In genomic region chr10:96230527-96230926, GRCh38 we compare ENCODE assay signal across 28 cellular contexts. TPM values are rescaled to one million over a fixed set of nuclear protein-coding genes. Genes with fewer than 3 reads are reported as not detected.
A peak's percentile ranks its signal among the peaks of the same experiment; 100 is the strongest.
DNase-seq lines count a peak whose midpoint lies in the region; ATAC-seq and TF ChIP-seq lines count a peak whose summit lies in the region.
"Had no signal": no experiment of that assay in that cellular context is flagged by ENCODE, and none has a peak within 500 bp of the region (broad histone marks: within the 10 kb centered on the region; RNA-seq: fewer than 3 reads in every experiment).

No MANE protein-coding gene starts in this region.

- peak overlapping the region; percentile 45 for H3K4me2 ChIP-seq in Karpas-422 (ENCODE audit: low read depth, low read length, poor library complexity, severe bottlenecking)
- H3K4me2 ChIP-seq: smooth muscle cell had no signal

- H3K27ac ChIP-seq in Karpas-422 (ENCODE audit: low read length): peak overlapping the region; percentile 93
- H3K27ac ChIP-seq in tibial artery: no peak overlapping the region
- H3K27ac ChIP-seq: breast epithelium, GM23248, SJCRH30, upper lobe of left lung had no signal

- H3K9me2 ChIP-seq in Karpas-422 (replicated peaks; ENCODE audit: insufficient read depth, low read length): no peaks in the 10 kb centered on the region

- no peaks in the 10 kb centered on the region for H3K9me3 ChIP-seq in Karpas-422 (ENCODE audit: low read length)
- no peaks in the 10 kb centered on the region for H3K9me3 ChIP-seq in tibial artery
- H3K9me3 ChIP-seq: BE2C, breast epithelium, SJCRH30, upper lobe of left lung had no signal

- DNase-seq in GM12865 (ENCODE audit: low read depth) (peak; percentile 61), Karpas-422 (peak; percentile 72), naive B cell (no peak), tibial artery (no peak), NCI-H2029 treated with DMSO at 0.1 percent for 48 hours (lab: John Stamatoyannopoulos, UW) (no peak), midbrain (lab: John Stamatoyannopoulos, UW) (no peak)
- no peak for DNase-seq in T-helper 2 cell treated with Interferon-gamma antibody and Interleukin-4, amounts not matched to agents 5 μg/mL and 100 μg/mL, for 36 hours (ENCODE audit: low spot score)
- DNase-seq: activated CD4-positive, alpha-beta memory T cell treated with anti-CD3 and anti-CD28 coated beads, Interleukin-2, amount 10 ng/mL, durations not matched to agents 7 days and 5 days; BE2C; effector CD8-positive, alpha-beta T cell; GM23248; HFFc6; NCI-H1092; NCI-H187; NCI-H526; nephron progenitor cell; SJCRH30; stimulated activated CD4-positive, alpha-beta T cell treated with anti-CD3 and anti-CD28 coated beads, Interleukin-2, amount 100 ng/mL, for 24 hours; T-helper 1 cell; upper lobe of left lung had no signal

- H3K36me3 ChIP-seq in Karpas-422 (ENCODE audit: insufficient read depth, low read length): peaks cover 24% of the 10 kb centered on the region
- no peaks in the 10 kb centered on the region for H3K36me3 ChIP-seq in tibial artery
- H3K36me3 ChIP-seq: BE2C, breast epithelium, SJCRH30, upper lobe of left lung had no signal

- no peaks in the 10 kb centered on the region for H3K9me3 Mint-ChIP-seq in naive B cell
- no peaks in the 10 kb centered on the region for H3K9me3 Mint-ChIP-seq in T-helper 2 cell treated with Interferon-gamma antibody and Interleukin-4, amounts not matched to agents 5 μg/mL and 100 μg/mL, for 36 hours
- H3K9me3 Mint-ChIP-seq: activated CD4-positive, alpha-beta memory T cell treated with anti-CD3 and anti-CD28 coated beads, Interleukin-2, amount 10 ng/mL, durations not matched to agents 7 days and 5 days; activated naive CD4-positive, alpha-beta T cell treated with anti-CD3 and anti-CD28 coated beads, Interleukin-2, amount 50 U/mL, for 72 hours; activated T-helper 17 cell treated with anti-CD3 and anti-CD28 coated beads, Interleukin-2, amount 50 U/mL, for 72 hours; HFFc6; nephron progenitor cell had no signal

- H3K27ac Mint-ChIP-seq in naive B cell: peak overlapping the region; percentile 92 to 98 (median 97)
- no peak overlapping the region for H3K27ac Mint-ChIP-seq in T-helper 2 cell treated with Interferon-gamma antibody and Interleukin-4, amounts not matched to agents 5 μg/mL and 100 μg/mL, for 36 hours
- H3K27ac Mint-ChIP-seq: activated CD4-positive, alpha-beta memory T cell treated with anti-CD3 and anti-CD28 coated beads, Interleukin-2, amount 10 ng/mL, durations not matched to agents 7 days and 5 days; activated naive CD4-positive, alpha-beta T cell treated with anti-CD3 and anti-CD28 coated beads, Interleukin-2, amount 50 U/mL, for 72 hours; activated T-helper 17 cell treated with anti-CD3 and anti-CD28 coated beads, Interleukin-2, amount 50 U/mL, for 72 hours; HFFc6; nephron progenitor cell had no signal

- H3K36me3 Mint-ChIP-seq in naive B cell: peaks cover 12 to 20% of the 10 kb centered on the region in 2 donors
- no peaks in the 10 kb centered on the region for H3K36me3 Mint-ChIP-seq in T-helper 2 cell treated with Interferon-gamma antibody and Interleukin-4, amounts not matched to agents 5 μg/mL and 100 μg/mL, for 36 hours (ENCODE audit: low read depth)
- H3K36me3 Mint-ChIP-seq: activated naive CD4-positive, alpha-beta T cell treated with anti-CD3 and anti-CD28 coated beads, Interleukin-2, amount 50 U/mL, for 72 hours had no signal

- H3K4me1 Mint-ChIP-seq in naive B cell: peaks cover 38 to 70% (median 45%) of the 10 kb centered on the region in 3 donors
- no peaks in the 10 kb centered on the region for H3K4me1 Mint-ChIP-seq in T-helper 2 cell treated with Interferon-gamma antibody and Interleukin-4, amounts not matched to agents 5 μg/mL and 100 μg/mL, for 36 hours (ENCODE audit: low read depth)
- H3K4me1 Mint-ChIP-seq: activated CD4-positive, alpha-beta memory T cell treated with anti-CD3 and anti-CD28 coated beads, Interleukin-2, amount 10 ng/mL, durations not matched to agents 7 days and 5 days; activated T-helper 17 cell treated with anti-CD3 and anti-CD28 coated beads, Interleukin-2, amount 50 U/mL, for 72 hours had no signal

- peak overlapping the region; percentile 27; the same call in 1 of the 2 replicates for H3K9ac ChIP-seq in Karpas-422 (ENCODE audit: low read length)
- H3K9ac ChIP-seq: GM23248 had no signal

- H3K27me3 ChIP-seq in Karpas-422 (ENCODE audit: low read length) (no peaks in the 10 kb centered on the region), tibial artery (no peaks in the 10 kb centered on the region)
- H3K27me3 ChIP-seq: BE2C, breast epithelium, SJCRH30, upper lobe of left lung had no signal

- no peak for TF ChIP-seq CTCF in GM12865 (IDR thresholded peaks at IDR 0.05; ENCODE audit: insufficient read depth, low read depth, low read length, missing control alignments)
- no peak for TF ChIP-seq CTCF in tibial artery (IDR thresholded peaks at IDR 0.05)

- H3K4me1 ChIP-seq in Karpas-422 (ENCODE audit: low read length) (peaks cover 60% of the 10 kb centered on the region), tibial artery (no peaks in the 10 kb centered on the region)
- H3K4me1 ChIP-seq: BE2C, breast epithelium, SJCRH30, upper lobe of left lung had no signal

- H4K20me1 ChIP-seq in Karpas-422 (ENCODE audit: insufficient read depth, low read depth, low read length): no peaks in the 10 kb centered on the region

- H3K79me2 ChIP-seq in Karpas-422 (ENCODE audit: low read length): peaks cover 37% of the 10 kb centered on the region

- intact Hi-C loops in tibial artery (cut with DNase I; ENCODE audit: low total_unique reads): no loop called here

- no peaks in the 10 kb centered on the region for H3K27me3 Mint-ChIP-seq in naive B cell
- H3K27me3 Mint-ChIP-seq in T-helper 2 cell treated with Interferon-gamma antibody and Interleukin-4, amounts not matched to agents 5 μg/mL and 100 μg/mL, for 36 hours (ENCODE audit: low read depth): peaks cover 2% of the 10 kb centered on the region

- H2AFZ ChIP-seq in Karpas-422 (ENCODE audit: low read length): no peak overlapping the region
- H2AFZ ChIP-seq: GM23248 had no signal

- H3K4me3 Mint-ChIP-seq in naive B cell: peak overlapping the region in 4 of 8 donors; percentile 4 to 51 (median 32)
- no peak overlapping the region for H3K4me3 Mint-ChIP-seq in T-helper 2 cell treated with Interferon-gamma antibody and Interleukin-4, amounts not matched to agents 5 μg/mL and 100 μg/mL, for 36 hours
- H3K4me3 Mint-ChIP-seq: activated CD4-positive, alpha-beta memory T cell treated with anti-CD3 and anti-CD28 coated beads, Interleukin-2, amount 10 ng/mL, durations not matched to agents 7 days and 5 days; activated T-helper 17 cell treated with anti-CD3 and anti-CD28 coated beads, Interleukin-2, amount 50 U/mL, for 72 hours; HFFc6; nephron progenitor cell had no signal

- ATAC-seq in GM19463 (IDR thresholded peaks at IDR 0.05; ENCODE audit: unreplicated experiment): peak; percentile 54
- ATAC-seq in naive B cell (ENCODE audit: low read depth in 2 of 2): no peak
- ATAC-seq: activated CD4-positive, CD25-positive, alpha-beta regulatory T cell treated with anti-CD3 and anti-CD28 coated beads, Interleukin-2, amount 50 U/mL, for 24 hours; activated naive CD4-positive, alpha-beta T cell treated with anti-CD3 and anti-CD28 coated beads, Interleukin-2, amount 50 U/mL, for 72 hours; activated T-helper 17 cell treated with anti-CD3 and anti-CD28 coated beads, Interleukin-2, amount 50 U/mL, for 72 hours had no signal

- H3K4me3 ChIP-seq in GM12865 (ENCODE audit: low read depth, low read length): no peak overlapping the region
- H3K4me3 ChIP-seq in Karpas-422 (ENCODE audit: low read length): no peak overlapping the region
- no peak overlapping the region for H3K4me3 ChIP-seq in tibial artery
- H3K4me3 ChIP-seq: breast epithelium, GM23248, SJCRH30, smooth muscle cell, upper lobe of left lung had no signal

RNA-seq across cellular contexts. Expression of gene BLNK, which starts 40.8 kb away (rescaled TPM):
- total RNA-seq in Karpas-422 (2014; rRNA removed; shearing (Covaris generic); ENCODE audit: low replicate concordance): 51.7 and 99.1 TPM in 2 replicates
- 100 to 1,000 TPM; 152 to 280 (median 196) TPM for polyA plus RNA-seq in naive B cell (ENCODE audit: low read depth in 6 of 6)
- total RNA-seq: activated CD4-positive, alpha-beta memory T cell treated with anti-CD3 and anti-CD28 coated beads, Interleukin-2, amount 10 ng/mL, durations not matched to agents 7 days and 5 days; activated naive CD4-positive, alpha-beta T cell treated with anti-CD3 and anti-CD28 coated beads, Interleukin-2, amount 50 U/mL, for 72 hours; activated T-helper 17 cell treated with anti-CD3 and anti-CD28 coated beads, Interleukin-2, amount 50 U/mL, for 72 hours; GM23248; HFFc6; osteocyte; RPMI7951; SJCRH30 had no signal
- polyA plus RNA-seq: GM23248 had no signal

Comparison
In these comparisons a context has a peak if more than half of its experiments do, and no peak if none do; other contexts are left out.
1. DNase-seq: peak in GM12865 (single experiment) and Karpas-422 (single experiment); none in naive B cell (single experiment), tibial artery (0 of 2), NCI-H2029 treated with DMSO at 0.1 percent for 48 hours (single experiment), midbrain (single experiment) and T-helper 2 cell treated with Interferon-gamma antibody and Interleukin-4, amounts not matched to agents 5 μg/mL and 100 μg/mL, for 36 hours (single experiment).